In genomic region chr16:19213885-19214284, GRCh38 we compare ENCODE assay signal across 13 cellular contexts. TPM values are rescaled to one million over a fixed set of nuclear protein-coding genes. Genes with fewer than 3 reads are reported as not detected.
DNase-seq lines count a peak whose midpoint lies in the region; ATAC-seq and TF ChIP-seq lines count a peak whose summit lies in the region.
"Had no signal": no experiment of that assay in that cellular context is flagged by ENCODE, and none has a peak within 500 bp of the region (broad histone marks: within the 10 kb centered on the region; RNA-seq: fewer than 3 reads in every experiment).

No MANE protein-coding gene starts in this region.

- no peak for TF ChIP-seq EP300 in Ishikawa (IDR thresholded peaks at IDR 0.05; ENCODE audit: borderline replicate concordance)

- peaks cover 14% of the 10 kb centered on the region for H3K9me3 Mint-ChIP-seq in activated CD4-positive, alpha-beta memory T cell treated with anti-CD3 and anti-CD28 coated beads for 36 hours
- peaks cover 2% of the 10 kb centered on the region for H3K9me3 Mint-ChIP-seq in activated CD4-positive, alpha-beta memory T cell treated with anti-CD3 and anti-CD28 coated beads, Interleukin-2, amount 10 ng/mL, durations not matched to agents 7 days and 5 days
- H3K9me3 Mint-ChIP-seq: natural killer cell had no signal

- H3K9me3 ChIP-seq in SU-DHL-6 (ENCODE audit: insufficient read depth, low read length) (no peaks in the 10 kb centered on the region), parathyroid adenoma (ENCODE audit: control insufficient read depth, low read length) (no peaks in the 10 kb centered on the region)

- H3K4me2 ChIP-seq in SU-DHL-6 (ENCODE audit: low read depth, low read length, poor library complexity, severe bottlenecking) = no peak overlapping the region
- no peak overlapping the region for H3K4me2 ChIP-seq in parathyroid adenoma (ENCODE audit: low read length)

- no peaks in the 10 kb centered on the region for H3K9me2 ChIP-seq in SU-DHL-6 (replicated peaks; ENCODE audit: insufficient read depth, low read length)

- no peak overlapping the region for H3K4me3 ChIP-seq in SU-DHL-6 (ENCODE audit: insufficient read depth, low read length, poor library complexity, severe bottlenecking)
- no peak overlapping the region for H3K4me3 ChIP-seq in parathyroid adenoma (ENCODE audit: low read depth, low read length)
- H3K4me3 ChIP-seq: lung had no signal

- peak; percentile 40 for TF ChIP-seq RAD21 in Ishikawa (IDR thresholded peaks at IDR 0.05; ENCODE audit: low read depth)

- TF ChIP-seq CTCF in SU-DHL-6 (IDR thresholded peaks at IDR 0.05; ENCODE audit: insufficient read depth, low read length, poor library complexity, severe bottlenecking) = peak; percentile 16
- peak; percentile 24 for TF ChIP-seq CTCF in parathyroid adenoma (IDR thresholded peaks at IDR 0.05)

- no peaks in the 10 kb centered on the region for H3K4me1 Mint-ChIP-seq in activated CD4-positive, alpha-beta memory T cell treated with anti-CD3 and anti-CD28 coated beads for 36 hours (ENCODE audit: low read depth)
- peaks cover 11% of the 10 kb centered on the region for H3K4me1 Mint-ChIP-seq in activated CD4-positive, alpha-beta memory T cell treated with anti-CD3 and anti-CD28 coated beads, Interleukin-2, amount 10 ng/mL, durations not matched to agents 7 days and 5 days
- H3K4me1 Mint-ChIP-seq: natural killer cell had no signal

- ATAC-seq in HG02588 (IDR thresholded peaks at IDR 0.05; ENCODE audit: unreplicated experiment) = no peak
- ATAC-seq: natural killer cell had no signal

- H3K27ac ChIP-seq in SU-DHL-6 (ENCODE audit: low read depth, low read length) (no peak overlapping the region), parathyroid adenoma (no peak overlapping the region)
- H3K27ac ChIP-seq: epithelial cell of prostate had no signal

- H3K27me3 ChIP-seq in SU-DHL-6 (ENCODE audit: low read length) (no peaks in the 10 kb centered on the region), parathyroid adenoma (ENCODE audit: control insufficient read depth, insufficient read depth, low read length) (no peaks in the 10 kb centered on the region)

- intact Hi-C loops in activated CD4-positive, alpha-beta memory T cell treated with anti-CD3 and anti-CD28 coated beads for 36 hours (cut with micrococcal nuclease) = loop anchor here (2.0 kb wide), 1 partner anchor 161 kb away; no protein-coding TSS in a partner anchor

- H3K27me3 Mint-ChIP-seq in activated CD4-positive, alpha-beta memory T cell treated with anti-CD3 and anti-CD28 coated beads for 36 hours = peaks cover 1% of the 10 kb centered on the region
- no peaks in the 10 kb centered on the region for H3K27me3 Mint-ChIP-seq in activated CD4-positive, alpha-beta memory T cell treated with anti-CD3 and anti-CD28 coated beads, Interleukin-2, amount 10 ng/mL, durations not matched to agents 7 days and 5 days

- POLR2A ChIA-PET in activated CD4-positive, alpha-beta memory T cell treated with anti-CD3 and anti-CD28 coated beads for 36 hours (lab: Charles Lee) = no interaction called here
- POLR2A ChIA-PET in activated CD4-positive, alpha-beta memory T cell treated with anti-CD3 and anti-CD28 coated beads, Interleukin-2, amount 10 ng/mL, durations not matched to agents 7 days and 5 days (lab: Charles Lee) = no interaction called here

- peak; percentile 24 for DNase-seq in activated CD4-positive, alpha-beta memory T cell treated with anti-CD3 and anti-CD28 coated beads for 36 hours
- DNase-seq in activated CD4-positive, alpha-beta memory T cell treated with anti-CD3 and anti-CD28 coated beads, Interleukin-2, amount 10 ng/mL, durations not matched to agents 7 days and 5 days = no peak
- no peak for DNase-seq in SKM-1 (lab: John Stamatoyannopoulos, UW; ENCODE audit: unreplicated experiment)
- no peak for DNase-seq in A172 (ENCODE audit: low spot score)
- DNase-seq: activated naive CD4-positive, alpha-beta T cell; natural killer cell; NCI-H2171 had no signal

- no peaks in the 10 kb centered on the region; the same call in 1 of the 2 replicates for H3K36me3 ChIP-seq in SU-DHL-6 (ENCODE audit: low read length)
- H3K36me3 ChIP-seq in parathyroid adenoma (ENCODE audit: control insufficient read depth, insufficient read depth, low read length) = no peaks in the 10 kb centered on the region

- H3K79me2 ChIP-seq in SU-DHL-6 (ENCODE audit: insufficient read depth, low read length) = no peaks in the 10 kb centered on the region
- H3K79me2 ChIP-seq in parathyroid adenoma = no peaks in the 10 kb centered on the region

- CTCF ChIA-PET in activated CD4-positive, alpha-beta memory T cell treated with anti-CD3 and anti-CD28 coated beads for 36 hours (lab: Charles Lee) = interaction anchor here (0.9 kb wide), 1 partner anchor 289 kb away, joined by 5 read pairs; no protein-coding TSS in a partner anchor
- CTCF ChIA-PET in activated CD4-positive, alpha-beta memory T cell treated with anti-CD3 and anti-CD28 coated beads, Interleukin-2, amount 10 ng/mL, durations not matched to agents 7 days and 5 days (lab: Charles Lee) = interaction anchor here (0.7 kb wide), 1 partner anchor 170 kb away, joined by 3 read pairs; no protein-coding TSS in a partner anchor

- no peak overlapping the region for H3K4me3 Mint-ChIP-seq in activated CD4-positive, alpha-beta memory T cell treated with anti-CD3 and anti-CD28 coated beads for 36 hours
- no peak overlapping the region for H3K4me3 Mint-ChIP-seq in activated CD4-positive, alpha-beta memory T cell treated with anti-CD3 and anti-CD28 coated beads, Interleukin-2, amount 10 ng/mL, durations not matched to agents 7 days and 5 days
- H3K4me3 Mint-ChIP-seq: natural killer cell had no signal

- H3K27ac Mint-ChIP-seq in activated CD4-positive, alpha-beta memory T cell treated with anti-CD3 and anti-CD28 coated beads for 36 hours = no peak overlapping the region
- no peak overlapping the region for H3K27ac Mint-ChIP-seq in activated CD4-positive, alpha-beta memory T cell treated with anti-CD3 and anti-CD28 coated beads, Interleukin-2, amount 10 ng/mL, durations not matched to agents 7 days and 5 days
- H3K27ac Mint-ChIP-seq: natural killer cell had no signal

- H2AFZ ChIP-seq in SU-DHL-6 (ENCODE audit: low read depth, low read length, severe bottlenecking) (no peak overlapping the region), parathyroid adenoma (no peak overlapping the region)

- no peaks in the 10 kb centered on the region for H3K36me3 Mint-ChIP-seq in activated CD4-positive, alpha-beta memory T cell treated with anti-CD3 and anti-CD28 coated beads for 36 hours
- H3K36me3 Mint-ChIP-seq in activated CD4-positive, alpha-beta memory T cell treated with anti-CD3 and anti-CD28 coated beads, Interleukin-2, amount 10 ng/mL, durations not matched to agents 7 days and 5 days (ENCODE audit: low read depth) = no peaks in the 10 kb centered on the region
- H3K36me3 Mint-ChIP-seq: natural killer cell had no signal

- H3K4me1 ChIP-seq in parathyroid adenoma = peaks cover 16% of the 10 kb centered on the region

- H4K20me1 ChIP-seq in SU-DHL-6 (ENCODE audit: low read depth, low read length) = no peaks in the 10 kb centered on the region

- H3F3A ChIP-seq in SU-DHL-6 (ENCODE audit: insufficient read depth) = peaks cover 14% of the 10 kb centered on the region

- H3K9ac ChIP-seq in SU-DHL-6 (ENCODE audit: low read length) (no peak overlapping the region), parathyroid adenoma (no peak overlapping the region)

TF ChIP-seq in Ishikawa, 13 proteins besides CTCF, POLR2A, EP300 and RAD21:
- TF ChIP-seq CEBPB (IDR thresholded peaks at IDR 0.05) (no peak), TAF1 (IDR thresholded peaks at IDR 0.05; ENCODE audit: low read depth) (no peak), MAX (IDR thresholded peaks at IDR 0.05) (no peak), TEAD4 (IDR thresholded peaks at IDR 0.05) (no peak), YY1 (IDR thresholded peaks at IDR 0.05; ENCODE audit: low read depth) (no peak), USF1 (IDR thresholded peaks at IDR 0.05) (no peak), EGR1 (IDR thresholded peaks at IDR 0.05) (no peak), ZBTB7A (IDR thresholded peaks at IDR 0.05; ENCODE audit: low read depth) (no peak), CREB1 (IDR thresholded peaks at IDR 0.05; ENCODE audit: low read depth) (no peak)

RNA-seq across cellular contexts. Expression of gene SYT17, which starts 45.8 kb away (rescaled TPM):
- under 1 TPM in 1 of 2 experiments, not detected in 1; 0.10 TPM for total RNA-seq in activated CD4-positive, alpha-beta memory T cell treated with anti-CD3 and anti-CD28 coated beads for 36 hours
- not detected for total RNA-seq in activated CD4-positive, alpha-beta memory T cell treated with anti-CD3 and anti-CD28 coated beads, Interleukin-2, amount 10 ng/mL, durations not matched to agents 7 days and 5 days
- 0.55 and 1.3 TPM in 2 replicates for total RNA-seq in A172 (2014; rRNA removed; shearing (Covaris generic))
